In the genomic region with DNA sequence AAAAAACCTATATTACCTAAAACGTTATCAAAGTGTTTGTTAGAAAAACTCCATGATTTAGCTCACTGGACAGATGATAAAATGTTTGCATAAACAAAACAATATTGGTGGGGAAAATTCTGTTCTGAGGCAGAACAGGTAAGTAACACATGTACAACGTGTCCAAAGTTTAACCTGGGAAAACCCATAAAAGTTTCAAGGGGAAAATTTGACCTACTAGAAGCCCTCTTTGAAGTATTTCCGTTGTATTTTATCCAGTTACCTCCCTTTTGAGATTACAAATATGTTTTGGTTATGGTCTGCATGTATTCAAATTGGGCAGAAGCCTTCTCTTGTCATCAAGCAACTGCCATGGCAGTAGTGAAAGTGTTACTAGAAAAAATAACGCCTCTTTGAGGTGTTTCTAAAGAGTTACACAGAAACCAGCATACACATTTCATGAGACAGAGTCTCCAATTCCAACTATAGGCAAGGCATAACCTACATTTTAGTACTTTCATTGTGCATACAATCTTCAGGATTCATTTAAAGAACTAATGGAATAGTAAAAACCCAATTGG, we compare ENCODE assay signal across 18 cellular contexts. TPM values are rescaled to one million over a fixed set of nuclear protein-coding genes. Genes with fewer than 3 reads are reported as not detected.
DNase-seq lines count a peak whose midpoint lies in the region; ATAC-seq and TF ChIP-seq lines count a peak whose summit lies in the region.
"Had no signal": no experiment of that assay in that cellular context is flagged by ENCODE, and none has a peak within 500 bp of the region (broad histone marks: within the 10 kb centered on the region; RNA-seq: fewer than 3 reads in every experiment).

No MANE protein-coding gene starts in this region.

- no peak for TF ChIP-seq CTCF in GM12865 (IDR thresholded peaks at IDR 0.05; ENCODE audit: insufficient read depth, low read depth, low read length, missing control alignments)

- no peak overlapping the region for H3K4me3 ChIP-seq in GM12865 (ENCODE audit: low read depth, low read length)
- H3K4me3 ChIP-seq: lower lobe of right lung, tibial nerve had no signal

- ATAC-seq in GM19025 (IDR thresholded peaks at IDR 0.05; ENCODE audit: low read depth, unreplicated experiment) = peak; percentile 67
- ATAC-seq in GM21786 (IDR thresholded peaks at IDR 0.05; ENCODE audit: unreplicated experiment) = peak; percentile 68
- ATAC-seq in HG03095 (IDR thresholded peaks at IDR 0.05; ENCODE audit: unreplicated experiment) = peak; percentile 60
- no peak for ATAC-seq in esophagus mucosa
- ATAC-seq: lower lobe of right lung; naive thymus-derived CD4-positive, alpha-beta T cell had no signal

- DNase-seq in GM12865 (ENCODE audit: low read depth) (peak; percentile 51), CD1c-positive myeloid dendritic cell (ENCODE audit: extremely low spot score) (no peak), H4 (ENCODE audit: low spot score) (no peak), activated T-cell treated with anti-CD3 and anti-CD28 coated beads for 4 hours (no peak)
- DNase-seq: COR-L47; effector memory CD4-positive, alpha-beta T cell; lower lobe of right lung; naive thymus-derived CD4-positive, alpha-beta T cell; NCI-H1092 treated with DMSO at 0.1 percent for 48 hours; NCI-H345; OCI-M1 had no signal

RNA-seq across cellular contexts. Expression of a gene that starts 58.0 kb away (rescaled TPM):
- total RNA-seq in H4 (2014; rRNA removed; shearing (Covaris generic)) = not detected in 2 replicates
- not detected for total RNA-seq in esophagus mucosa
- total RNA-seq: activated naive CD4-positive, alpha-beta T cell treated with anti-CD3 and anti-CD28 coated beads, Interleukin-2, amount 50 U/mL, for 72 hours; lower lobe of right lung; naive thymus-derived CD4-positive, alpha-beta T cell; renal cortical epithelial cell; tibial nerve had no signal
